In genomic region chr7:71808115-71808514, GRCh38 we compare ENCODE assay signal across 26 cellular contexts.
A peak's percentile ranks its signal among the peaks of the same experiment; 100 is the strongest.
DNase-seq lines count a peak whose midpoint lies in the region; ATAC-seq, FAIRE-seq and TF ChIP-seq lines count a peak whose summit lies in the region.
"Had no signal": no experiment of that assay in that cellular context is flagged by ENCODE, and none has a peak within 500 bp of the region (broad histone marks: within the 10 kb centered on the region; RNA-seq: fewer than 3 reads in every experiment).

No MANE protein-coding gene starts in this region.

- FAIRE-seq in A204.1 (lab: Jason Lieb, UNC) (peak; percentile 89), endometrium (lab: Jason Lieb, UNC) (peak; percentile 37), small intestine (lab: Jason Lieb, UNC) (peak; percentile 61)
- FAIRE-seq: A549, D721Med, GM12891, GM18507 had no signal

- H3K9me3 Mint-ChIP-seq in WTC11: peaks cover 17% of the 10 kb centered on the region
- H3K9me3 Mint-ChIP-seq in naive thymus-derived CD8-positive, alpha-beta T cell: peaks cover 0 to 27% (median 16%) of the 10 kb centered on the region in 9 donors

- TF ChIP-seq CTCF in WTC11 (IDR thresholded peaks at IDR 0.05): no peak

- no peak for ATAC-seq in WTC11
- ATAC-seq in naive thymus-derived CD8-positive, alpha-beta T cell: no peak
- ATAC-seq: A549, GM23338, HCT116 had no signal

- peaks cover 3% of the 10 kb centered on the region; the same call in 1 of the 2 replicates for H3K4me1 Mint-ChIP-seq in WTC11
- no peaks in the 10 kb centered on the region for H3K4me1 Mint-ChIP-seq in naive thymus-derived CD8-positive, alpha-beta T cell
- H3K4me1 Mint-ChIP-seq: CD14-positive monocyte; CD8-positive, alpha-beta memory T cell had no signal

- peaks cover 3% of the 10 kb centered on the region for H3K9me3 ChIP-seq in small intestine (ENCODE audit: control insufficient read depth, low read depth)
- H3K9me3 ChIP-seq: A549, BE2C had no signal

- peaks cover 5% of the 10 kb centered on the region; the same call in 1 of the 2 replicates for H3K27me3 Mint-ChIP-seq in WTC11 (ENCODE audit: low read depth)
- H3K27me3 Mint-ChIP-seq in naive thymus-derived CD8-positive, alpha-beta T cell: no peaks in the 10 kb centered on the region
- H3K27me3 Mint-ChIP-seq: CD4-positive, alpha-beta T cell; CD8-positive, alpha-beta memory T cell had no signal

- POLR2A ChIA-PET in WTC11 (lab: Charles Lee): no interaction called here
- POLR2A ChIA-PET in naive thymus-derived CD8-positive, alpha-beta T cell (lab: Charles Lee): no interaction called here

- DNase-seq in WTC11 (ENCODE audit: low spot score) (no peak), small intestine (no peak), SIG-M5 treated with dmso at 0.1 percent for 504 hours (lab: John Stamatoyannopoulos, UW; ENCODE audit: unreplicated experiment) (no peak), NCI-H2081 treated with DMSO at 0.1 percent for 48 hours (lab: John Stamatoyannopoulos, UW) (no peak)
- no peak for DNase-seq in naive thymus-derived CD8-positive, alpha-beta T cell
- DNase-seq: ACHN; AML-193; BE2C; CD4-positive, alpha-beta T cell; CD8-positive, alpha-beta memory T cell; DMS 273 treated with DMSO at 0.1 percent for 48 hours; DMS79; EL; GF-D8; H9 had no signal

- no peaks in the 10 kb centered on the region for H3K27me3 ChIP-seq in small intestine (ENCODE audit: control insufficient read depth in 2 of 2, insufficient read depth in 2 of 2, low read length in 2 of 2)
- H3K27me3 ChIP-seq: BE2C; BLaER1 treated with 17β-estradiol and CSF1 and Interleukin-3, amounts not matched to agents 10 nM and 100 nM had no signal

- no peak overlapping the region for H3K27ac ChIP-seq in small intestine (ENCODE audit: low read depth in 1 of 2, low read length in 1 of 2)
- H3K27ac ChIP-seq: 22Rv1; A549; BLaER1 treated with 17β-estradiol and CSF1 and Interleukin-3, amounts not matched to agents 10 nM and 100 nM had no signal

- H3K36me3 Mint-ChIP-seq in WTC11: peaks cover 15% of the 10 kb centered on the region
- peaks cover 0 to 10% (median 0%) of the 10 kb centered on the region in 3 donors for H3K36me3 Mint-ChIP-seq in naive thymus-derived CD8-positive, alpha-beta T cell
- H3K36me3 Mint-ChIP-seq: CD14-positive monocyte; CD8-positive, alpha-beta memory T cell had no signal

- WGBS in small intestine, 3 donors: 45 to 94% (median 90%) methylated on average over 1 of the region's 1 CpG

- H3K4me3 ChIP-seq in small intestine (ENCODE audit: low read depth in 1 of 2, low read length in 2 of 2): no peak overlapping the region
- H3K4me3 ChIP-seq: A549; BLaER1 treated with 17β-estradiol and CSF1 and Interleukin-3, amounts not matched to agents 10 nM and 100 nM; GM23338 had no signal

- CTCF ChIA-PET in WTC11 (lab: Charles Lee): interaction anchor here (1.6 kb wide), 1 partner anchor 56 kb away, joined by 7 read pairs; no protein-coding TSS in a partner anchor

- H3K27ac Mint-ChIP-seq in WTC11: no peak overlapping the region
- no peak overlapping the region for H3K27ac Mint-ChIP-seq in naive thymus-derived CD8-positive, alpha-beta T cell
- H3K27ac Mint-ChIP-seq: CD14-positive monocyte; CD4-positive, alpha-beta T cell; CD8-positive, alpha-beta memory T cell; GM23338 had no signal

- no peaks in the 10 kb centered on the region for H3K4me1 ChIP-seq in small intestine (ENCODE audit: control insufficient read depth in 2 of 2, insufficient read depth in 1 of 2, low read depth in 1 of 2, low read length in 1 of 2)
- H3K4me1 ChIP-seq: A549; BE2C; BLaER1 treated with 17β-estradiol and CSF1 and Interleukin-3, amounts not matched to agents 10 nM and 100 nM had no signal

- H3K4me3 Mint-ChIP-seq in WTC11: no peak overlapping the region
- no peak overlapping the region for H3K4me3 Mint-ChIP-seq in naive thymus-derived CD8-positive, alpha-beta T cell
- H3K4me3 Mint-ChIP-seq: CD14-positive monocyte; CD4-positive, alpha-beta T cell; CD8-positive, alpha-beta memory T cell; GM23338; H9 had no signal

- H3K36me3 ChIP-seq in small intestine (ENCODE audit: control insufficient read depth in 2 of 2, insufficient read depth in 2 of 2, low read length in 2 of 2): no peaks in the 10 kb centered on the region
- H3K36me3 ChIP-seq: BE2C; BLaER1 treated with 17β-estradiol and CSF1 and Interleukin-3, amounts not matched to agents 10 nM and 100 nM had no signal

TF ChIP-seq in WTC11, 78 proteins besides CTCF, POLR2A, EP300 and RAD21:
- TF ChIP-seq HMGA2 (CRISPR knock-in tag; IDR thresholded peaks at IDR 0.05) (peak; percentile 79), GRHL2 (CRISPR knock-in tag; IDR thresholded peaks at IDR 0.05; ENCODE audit: insufficient replicate concordance, severe bottlenecking) (no peak)
